In the genomic region with DNA sequence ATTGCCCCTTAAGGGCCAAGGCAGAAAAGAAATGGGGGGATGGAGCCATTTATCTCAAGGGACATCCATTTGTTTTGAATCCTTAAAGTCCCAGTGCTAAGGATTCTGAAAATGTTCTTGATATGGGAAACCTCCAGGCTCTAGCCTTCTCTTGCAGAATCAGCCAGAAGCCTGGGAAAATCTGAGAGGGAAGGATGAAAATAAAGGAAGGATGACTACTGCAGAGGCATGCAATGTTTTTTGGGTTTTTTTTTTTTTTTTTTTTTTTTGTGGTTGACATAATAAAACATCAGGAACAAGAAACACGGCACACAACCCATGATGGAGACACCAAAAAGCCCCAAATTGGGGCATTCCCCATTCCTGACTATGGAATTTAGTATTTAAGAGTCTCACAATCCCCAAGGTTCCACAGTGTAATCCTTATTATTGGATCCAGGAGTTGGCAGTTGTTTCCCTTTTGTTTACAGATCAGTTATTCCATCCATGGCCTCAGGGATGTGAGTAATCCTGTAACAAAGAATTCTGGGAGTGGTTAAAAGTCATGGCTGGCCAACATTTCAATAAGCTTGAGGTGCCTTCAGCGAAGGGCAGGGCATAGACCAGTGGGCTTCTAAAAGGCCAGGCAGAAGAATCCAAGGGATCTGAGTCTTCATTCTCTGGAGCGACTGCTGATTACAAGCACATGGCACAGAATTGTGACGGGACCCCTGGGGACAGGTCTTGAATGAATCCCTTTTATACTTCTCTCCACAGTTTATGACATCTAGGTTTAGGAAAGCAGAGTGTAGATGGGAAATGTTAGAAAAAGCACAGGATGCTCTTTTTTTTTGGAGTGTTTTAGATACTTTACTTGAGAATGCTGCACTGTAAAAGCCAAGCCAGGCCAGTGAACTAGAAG, we compare ENCODE assay signal across 11 cellular contexts.
DNase-seq lines count a peak whose midpoint lies in the region; ATAC-seq and TF ChIP-seq lines count a peak whose summit lies in the region.
"Had no signal": no experiment of that assay in that cellular context is flagged by ENCODE, and none has a peak within 500 bp of the region (broad histone marks: within the 10 kb centered on the region; RNA-seq: fewer than 3 reads in every experiment).

No MANE protein-coding gene starts in this region.

- no TSS peak for BruUV-seq in MCF 10A (replicated peaks; lab: Mats Ljungman, UMichigan)

- H3K36me3 Mint-ChIP-seq in MCF 10A (ENCODE audit: insufficient read depth, unreplicated experiment) = no peaks in the 10 kb centered on the region
- H3K36me3 Mint-ChIP-seq: activated CD8-positive, alpha-beta memory T cell treated with anti-CD3 and anti-CD28 coated beads, Interleukin-2, amount 10 ng/mL, durations not matched to agents 7 days and 5 days had no signal

- no peaks in the 10 kb centered on the region for H3K9me3 Mint-ChIP-seq in MCF 10A (ENCODE audit: unreplicated experiment)

- no peak overlapping the region for H3K4me3 ChIP-seq in breast epithelium
- H3K4me3 ChIP-seq in hepatocyte = no peak overlapping the region
- no peak overlapping the region for H3K4me3 ChIP-seq in uterus

- intact Hi-C loops in MCF 10A (cut with micrococcal nuclease) (no loop called here), breast epithelium (cut with DNase I; ENCODE audit: low total_unique reads) (no loop called here), uterus (cut with DNase I; ENCODE audit: low total_unique reads) (no loop called here)

- H3K27me3 ChIP-seq in breast epithelium (no peaks in the 10 kb centered on the region), hepatocyte (no peaks in the 10 kb centered on the region), uterus (no peaks in the 10 kb centered on the region)

- DNase-seq in MCF 10A (ENCODE audit: unreplicated experiment) (peak; percentile 90), breast epithelium (ENCODE audit: low spot score in 2 of 2) (no peak), astrocyte of the hippocampus (ENCODE audit: low read depth, low spot score) (peak; percentile 85), hepatocyte (ENCODE audit: low spot score) (peak; percentile 29), uterus (no peak), C1 segment of cervical spinal cord (lab: John Stamatoyannopoulos, UW) (no peak), Kasumi-1 (lab: John Stamatoyannopoulos, UW) (no peak)
- DNase-seq: activated CD8-positive, alpha-beta memory T cell treated with anti-CD3 and anti-CD28 coated beads, Interleukin-2, amount 10 ng/mL, durations not matched to agents 7 days and 5 days; cortex of kidney; kidney had no signal

- H4K20me1 ChIP-seq in hepatocyte (ENCODE audit: insufficient read depth, poor library complexity, severe bottlenecking) = no peaks in the 10 kb centered on the region

- H3K27ac Mint-ChIP-seq in MCF 10A (ENCODE audit: low read depth, unreplicated experiment) = peak overlapping the region; percentile 43
- H3K27ac Mint-ChIP-seq: activated CD8-positive, alpha-beta memory T cell treated with anti-CD3 and anti-CD28 coated beads, Interleukin-2, amount 10 ng/mL, durations not matched to agents 7 days and 5 days had no signal

- H3K27me3 Mint-ChIP-seq in MCF 10A (ENCODE audit: insufficient read depth, unreplicated experiment) = no peaks in the 10 kb centered on the region
- H3K27me3 Mint-ChIP-seq: activated CD8-positive, alpha-beta memory T cell treated with anti-CD3 and anti-CD28 coated beads, Interleukin-2, amount 10 ng/mL, durations not matched to agents 7 days and 5 days had no signal

- TF ChIP-seq CTCF in MCF 10A (IDR thresholded peaks at IDR 0.05; ENCODE audit: unreplicated experiment) = no peak
- TF ChIP-seq CTCF in breast epithelium (IDR thresholded peaks at IDR 0.05) = no peak
- no peak for TF ChIP-seq CTCF in hepatocyte (IDR thresholded peaks at IDR 0.05; ENCODE audit: poor library complexity)
- no peak for TF ChIP-seq CTCF in uterus (IDR thresholded peaks at IDR 0.05)

- H3K4me2 ChIP-seq in hepatocyte = peak overlapping the region; percentile 5

- no peak for ATAC-seq in HG03139 (IDR thresholded peaks at IDR 0.05; ENCODE audit: unreplicated experiment)
- ATAC-seq: activated CD8-positive, alpha-beta memory T cell treated with anti-CD3 and anti-CD28 coated beads, Interleukin-2, amount 10 ng/mL, durations not matched to agents 7 days and 5 days had no signal

- no peaks in the 10 kb centered on the region for H3K4me1 ChIP-seq in breast epithelium
- peaks cover 33% of the 10 kb centered on the region for H3K4me1 ChIP-seq in hepatocyte (ENCODE audit: insufficient read depth)
- H3K4me1 ChIP-seq in uterus = no peaks in the 10 kb centered on the region

- TF ChIP-seq POLR2A in breast epithelium (IDR thresholded peaks at IDR 0.05) (no peak), uterus (IDR thresholded peaks at IDR 0.05) (no peak)

- no peak overlapping the region for H3K4me3 Mint-ChIP-seq in MCF 10A (ENCODE audit: unreplicated experiment)
- H3K4me3 Mint-ChIP-seq: activated CD8-positive, alpha-beta memory T cell treated with anti-CD3 and anti-CD28 coated beads, Interleukin-2, amount 10 ng/mL, durations not matched to agents 7 days and 5 days had no signal

- CTCF ChIA-PET in MCF 10A (lab: Yijun Ruan, JAX) = interaction anchor here (0.6 to 1.7 kb wide), 2 partner anchors 354 to 1354 kb away, joined by 3 to 6 read pairs; no protein-coding TSS in a partner anchor

- no peak overlapping the region for H2AFZ ChIP-seq in hepatocyte

- H3K4me1 Mint-ChIP-seq in MCF 10A (ENCODE audit: insufficient read depth, unreplicated experiment) = peaks cover 15% of the 10 kb centered on the region
- H3K4me1 Mint-ChIP-seq: activated CD8-positive, alpha-beta memory T cell treated with anti-CD3 and anti-CD28 coated beads, Interleukin-2, amount 10 ng/mL, durations not matched to agents 7 days and 5 days had no signal

- H3K27ac ChIP-seq in breast epithelium = peak overlapping the region in 1 of 2 donors; percentile 74
- H3K27ac ChIP-seq in hepatocyte = peak overlapping the region; percentile 84
- peak overlapping the region; percentile 49 to 60 for H3K27ac ChIP-seq in uterus

- H3K36me3 ChIP-seq in breast epithelium (no peaks in the 10 kb centered on the region), hepatocyte (replicated peaks; ENCODE audit: insufficient read depth, low read depth) (no peaks in the 10 kb centered on the region), uterus (no peaks in the 10 kb centered on the region)

- no peaks in the 10 kb centered on the region for H3K79me2 ChIP-seq in hepatocyte

- 68% methylated on average over 4 of the region's 4 CpGs for WGBS in hepatocyte (ENCODE audit: low lambda C conversion rate, missing lambda C conversion rate)

- POLR2A ChIA-PET in MCF 10A (lab: Yijun Ruan, JAX) = interaction anchor here (1.3 kb wide), 1 partner anchor 159 kb away, joined by 5 read pairs; no protein-coding TSS in a partner anchor

- no peaks in the 10 kb centered on the region for H3K9me2 ChIP-seq in hepatocyte (replicated peaks; ENCODE audit: insufficient read depth)

- no peaks in the 10 kb centered on the region for H3K9me3 ChIP-seq in breast epithelium
- H3K9me3 ChIP-seq in hepatocyte (ENCODE audit: low read depth) = no peaks in the 10 kb centered on the region
- no peaks in the 10 kb centered on the region for H3K9me3 ChIP-seq in uterus

Comparison
In these comparisons a context has a peak if more than half of its experiments do, and no peak if none do; other contexts are left out.
1. DNase-seq: peak in MCF 10A (single experiment), astrocyte of the hippocampus (single experiment) and hepatocyte (single experiment); none in breast epithelium (0 of 2), uterus (0 of 2), C1 segment of cervical spinal cord (0 of 14) and Kasumi-1 (0 of 2).